Comparison of ENCODE assay signal across 1 cellular context in the genomic region with DNA sequence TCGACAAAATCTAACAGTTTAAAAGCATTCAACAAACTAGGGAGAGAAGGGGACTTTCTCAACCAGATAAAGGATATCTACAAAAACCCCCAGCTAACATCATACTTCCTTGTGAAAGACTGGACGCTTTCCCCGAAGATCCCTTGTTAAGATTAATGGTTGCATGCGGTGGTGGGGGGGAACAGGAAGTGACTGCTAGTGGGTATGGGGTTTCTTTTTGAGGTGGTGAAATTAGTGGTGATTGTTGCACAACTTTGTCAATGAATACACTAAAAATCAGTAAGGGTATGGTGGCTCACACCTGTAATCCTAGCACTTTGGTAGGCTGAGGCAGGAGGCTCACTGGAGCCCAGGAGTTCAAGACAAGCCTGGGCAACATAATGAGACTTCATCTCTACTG.
A peak's percentile ranks its signal among the peaks of the same experiment; 100 is the strongest.
TF ChIP-seq lines count a peak whose summit lies in the region.

No MANE protein-coding gene starts in this region.

TF ChIP-seq in HepG2, 621 proteins besides CTCF, POLR2A, EP300 and RAD21 (continued from another document):
- TF ChIP-seq, protein P1, sequence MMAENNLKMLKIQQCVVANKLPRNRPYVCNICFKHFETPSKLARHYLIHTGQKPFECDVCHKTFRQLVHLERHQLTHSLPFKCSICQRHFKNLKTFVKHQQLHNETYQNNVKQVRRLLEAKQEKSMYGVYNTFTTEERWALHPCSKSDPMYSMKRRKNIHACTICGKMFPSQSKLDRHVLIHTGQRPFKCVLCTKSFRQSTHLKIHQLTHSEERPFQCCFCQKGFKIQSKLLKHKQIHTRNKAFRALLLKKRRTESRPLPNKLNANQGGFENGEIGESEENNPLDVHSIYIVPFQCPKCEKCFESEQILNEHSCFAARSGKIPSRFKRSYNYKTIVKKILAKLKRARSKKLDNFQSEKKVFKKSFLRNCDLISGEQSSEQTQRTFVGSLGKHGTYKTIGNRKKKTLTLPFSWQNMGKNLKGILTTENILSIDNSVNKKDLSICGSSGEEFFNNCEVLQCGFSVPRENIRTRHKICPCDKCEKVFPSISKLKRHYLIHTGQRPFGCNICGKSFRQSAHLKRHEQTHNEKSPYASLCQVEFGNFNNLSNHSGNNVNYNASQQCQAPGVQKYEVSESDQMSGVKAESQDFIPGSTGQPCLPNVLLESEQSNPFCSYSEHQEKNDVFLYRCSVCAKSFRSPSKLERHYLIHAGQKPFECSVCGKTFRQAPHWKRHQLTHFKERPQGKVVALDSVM (CRISPR knock-in tag; IDR thresholded peaks at IDR 0.05), result no peak
- TF ChIP-seq ZFY (CRISPR knock-in tag; IDR thresholded peaks at IDR 0.05) (no peak), NFYB (CRISPR knock-in tag; IDR thresholded peaks at IDR 0.05) (no peak), RAD51 (IDR thresholded peaks at IDR 0.05; ENCODE audit: borderline replicate concordance) (no peak), ZNF850 (CRISPR knock-in tag; conservative IDR thresholded peaks at IDR 0.05) (no peak), SRSF4 (IDR thresholded peaks at IDR 0.05; ENCODE audit: low read depth, low read length, poor library complexity, severe bottlenecking) (no peak), FOXK1 (CRISPR knock-in tag; IDR thresholded peaks at IDR 0.05; ENCODE audit: borderline replicate concordance, low read depth) (no peak), ZNF704 (CRISPR knock-in tag; IDR thresholded peaks at IDR 0.05; ENCODE audit: borderline replicate concordance) (no peak), CEBPB (IDR thresholded peaks at IDR 0.05; ENCODE audit: borderline replicate concordance, low read depth, low read length) (peak; percentile 78), JUND (CRISPR knock-in tag; IDR thresholded peaks at IDR 0.05) (no peak), CHD4 (IDR thresholded peaks at IDR 0.05; ENCODE audit: borderline replicate concordance, low read length) (no peak), CEBPG (CRISPR knock-in tag; IDR thresholded peaks at IDR 0.05) (peak; percentile 31; the same call in 1 of the 2 replicates), ZSCAN30 (CRISPR knock-in tag; IDR thresholded peaks at IDR 0.05) (no peak), GLI4 (CRISPR knock-in tag; IDR thresholded peaks at IDR 0.05; ENCODE audit: borderline replicate concordance) (no peak)
- TF ChIP-seq, protein P2, sequence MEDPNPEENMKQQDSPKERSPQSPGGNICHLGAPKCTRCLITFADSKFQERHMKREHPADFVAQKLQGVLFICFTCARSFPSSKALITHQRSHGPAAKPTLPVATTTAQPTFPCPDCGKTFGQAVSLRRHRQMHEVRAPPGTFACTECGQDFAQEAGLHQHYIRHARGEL (CRISPR knock-in tag; IDR thresholded peaks at IDR 0.05), result no peak
- TF ChIP-seq, protein P3, sequence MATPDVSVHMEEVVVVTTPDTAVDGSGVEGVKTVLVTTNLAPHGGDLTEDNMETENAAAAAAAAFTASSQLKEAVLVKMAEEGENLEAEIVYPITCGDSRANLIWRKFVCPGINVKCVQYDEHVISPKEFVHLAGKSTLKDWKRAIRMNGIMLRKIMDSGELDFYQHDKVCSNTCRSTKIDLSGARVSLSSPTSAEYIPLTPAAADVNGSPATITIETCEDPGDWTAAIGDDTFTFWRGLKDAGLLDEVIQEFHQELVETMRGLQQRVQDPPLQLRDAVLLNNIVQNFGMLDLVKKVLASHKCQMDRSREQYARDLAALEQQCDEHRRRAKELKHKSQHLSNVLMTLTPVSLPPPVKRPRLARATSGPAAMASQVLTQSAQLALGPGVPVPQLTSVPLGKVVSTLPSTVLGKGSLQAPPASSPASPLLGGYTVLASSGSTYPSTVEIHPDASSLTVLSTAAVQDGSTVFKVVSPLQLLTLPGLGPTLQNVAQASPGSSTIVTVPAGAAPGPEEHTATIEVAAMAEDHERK (CRISPR knock-in tag; IDR thresholded peaks at IDR 0.05; ENCODE audit: low read depth), result no peak
- TF ChIP-seq, protein P4, sequence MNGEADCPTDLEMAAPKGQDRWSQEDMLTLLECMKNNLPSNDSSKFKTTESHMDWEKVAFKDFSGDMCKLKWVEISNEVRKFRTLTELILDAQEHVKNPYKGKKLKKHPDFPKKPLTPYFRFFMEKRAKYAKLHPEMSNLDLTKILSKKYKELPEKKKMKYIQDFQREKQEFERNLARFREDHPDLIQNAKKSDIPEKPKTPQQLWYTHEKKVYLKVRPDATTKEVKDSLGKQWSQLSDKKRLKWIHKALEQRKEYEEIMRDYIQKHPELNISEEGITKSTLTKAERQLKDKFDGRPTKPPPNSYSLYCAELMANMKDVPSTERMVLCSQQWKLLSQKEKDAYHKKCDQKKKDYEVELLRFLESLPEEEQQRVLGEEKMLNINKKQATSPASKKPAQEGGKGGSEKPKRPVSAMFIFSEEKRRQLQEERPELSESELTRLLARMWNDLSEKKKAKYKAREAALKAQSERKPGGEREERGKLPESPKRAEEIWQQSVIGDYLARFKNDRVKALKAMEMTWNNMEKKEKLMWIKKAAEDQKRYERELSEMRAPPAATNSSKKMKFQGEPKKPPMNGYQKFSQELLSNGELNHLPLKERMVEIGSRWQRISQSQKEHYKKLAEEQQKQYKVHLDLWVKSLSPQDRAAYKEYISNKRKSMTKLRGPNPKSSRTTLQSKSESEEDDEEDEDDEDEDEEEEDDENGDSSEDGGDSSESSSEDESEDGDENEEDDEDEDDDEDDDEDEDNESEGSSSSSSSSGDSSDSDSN (CRISPR knock-in tag; IDR thresholded peaks at IDR 0.05), result no peak
